ENCODE assay signal across 1 cellular context in genomic region chr6:26122793-26123674, GRCh38.
TF ChIP-seq lines count a peak whose summit lies in the region.

No MANE protein-coding gene starts in this region.

TF ChIP-seq in A549, 52 proteins besides CTCF, POLR2A, EP300 and RAD21 (continued from another document):
- TF ChIP-seq NPAS2 (CRISPR knock-in tag; IDR thresholded peaks at IDR 0.05; ENCODE audit: borderline replicate concordance): no peak
- peak; percentile 62; the same call in 1 of the 2 replicates for TF ChIP-seq PHF8 (IDR thresholded peaks at IDR 0.05; ENCODE audit: borderline replicate concordance, low read depth)
- no peak for TF ChIP-seq NFE2L2 (conservative IDR thresholded peaks at IDR 0.05; ENCODE audit: low read length)
- TF ChIP-seq MAX (IDR thresholded peaks at IDR 0.05): peak; percentile 69
- peak; percentile 80 for TF ChIP-seq MAFK (IDR thresholded peaks at IDR 0.05; ENCODE audit: partially characterized antibody)
- no peak for TF ChIP-seq BCL3 (IDR thresholded peaks at IDR 0.05)
- no peak for TF ChIP-seq FOSL2 (IDR thresholded peaks at IDR 0.05)
- TF ChIP-seq FOSL2 (CRISPR knock-in tag; IDR thresholded peaks at IDR 0.05): peak; percentile 26; the same call in 1 of the 2 replicates
